21 cellular contexts compared by ENCODE assay signal in the genomic region with DNA sequence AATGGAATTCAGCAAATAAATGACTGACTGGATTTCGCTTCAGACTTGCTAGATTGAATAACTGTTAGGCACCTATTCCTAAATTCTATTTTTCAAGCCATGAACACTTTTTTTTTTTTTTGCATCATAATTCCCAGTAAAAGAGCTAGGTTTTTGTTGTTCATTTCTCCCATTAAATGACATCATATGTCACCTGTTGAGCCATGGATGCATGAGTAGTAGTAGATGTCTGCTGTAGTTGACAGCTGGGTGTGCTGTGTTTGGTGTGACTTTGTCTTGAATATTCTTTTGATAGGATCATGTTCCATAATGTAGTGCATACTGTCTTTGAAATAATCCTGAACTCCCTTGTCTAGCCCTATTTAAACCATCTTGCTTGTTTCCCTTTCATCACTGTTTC.
"Had no signal": no experiment of that assay in that cellular context is flagged by ENCODE, and none has a peak within 500 bp of the region (broad histone marks: within the 10 kb centered on the region; RNA-seq: fewer than 3 reads in every experiment).

No MANE protein-coding gene starts in this region.

- ATAC-seq: left lobe of liver; mucosa of descending colon; naive thymus-derived CD4-positive, alpha-beta T cell; sciatic nerve; stimulated activated memory B cell treated with anti-CD40 and anti-IgM and Interleukin-4, amounts not matched to agents 10 μg/mL and 1 μg/mL and 100 μg/mL, for 72 hours; stimulated activated naive CD8-positive, alpha-beta T cell treated with anti-CD3 and anti-CD28 coated beads, Interleukin-15, Interleukin-2, amounts not matched to agents 100 U/mL and 50 U/mL, for 24 hours had no signal

- H3K27ac Mint-ChIP-seq: mesothelial cell of epicardium; nephron; neural progenitor cell; progenitor cell of endocrine pancreas; stimulated activated memory B cell treated with anti-CD40 and anti-IgM and Interleukin-4, amounts not matched to agents 10 μg/mL and 1 μg/mL and 100 μg/mL, for 72 hours had no signal

- H3K27me3 Mint-ChIP-seq: naive thymus-derived CD4-positive, alpha-beta T cell; progenitor cell of endocrine pancreas; stimulated activated memory B cell treated with anti-CD40 and anti-IgM and Interleukin-4, amounts not matched to agents 10 μg/mL and 1 μg/mL and 100 μg/mL, for 72 hours had no signal

- H3K9me3 Mint-ChIP-seq: mesothelial cell of epicardium; nephron; neural progenitor cell; stimulated activated memory B cell treated with anti-CD40 and anti-IgM and Interleukin-4, amounts not matched to agents 10 μg/mL and 1 μg/mL and 100 μg/mL, for 72 hours had no signal

- H3K9me3 ChIP-seq: mucosa of descending colon, thoracic aorta, tibial nerve, upper lobe of left lung had no signal

- H3K27ac ChIP-seq: neural progenitor cell, parathyroid adenoma, thoracic aorta, tibial nerve, upper lobe of left lung had no signal

- H3K27me3 ChIP-seq: neural progenitor cell, tibial nerve, upper lobe of left lung had no signal

- H3K4me3 ChIP-seq: mucosa of descending colon, neural progenitor cell, thoracic aorta, tibial nerve, upper lobe of left lung had no signal

- H3K4me1 Mint-ChIP-seq: mesothelial cell of epicardium; nephron; stimulated activated memory B cell treated with anti-CD40 and anti-IgM and Interleukin-4, amounts not matched to agents 10 μg/mL and 1 μg/mL and 100 μg/mL, for 72 hours had no signal

- H3K4me1 ChIP-seq: neural progenitor cell, tibial nerve, upper lobe of left lung had no signal

- H3K4me3 Mint-ChIP-seq: mesothelial cell of epicardium; naive thymus-derived CD4-positive, alpha-beta T cell; nephron; neural progenitor cell; stimulated activated memory B cell treated with anti-CD40 and anti-IgM and Interleukin-4, amounts not matched to agents 10 μg/mL and 1 μg/mL and 100 μg/mL, for 72 hours had no signal

- DNase-seq: cortex of kidney; effector CD4-positive, alpha-beta T cell; head of caudate nucleus; kidney; mesenchymal stem cell; mucosa of descending colon; naive thymus-derived CD4-positive, alpha-beta T cell; stimulated activated CD4-positive, alpha-beta T cell treated with anti-CD3 and anti-CD28 coated beads, Interleukin-4, amount 100 ng/mL, for 4 hours; stimulated activated naive CD8-positive, alpha-beta T cell treated with anti-CD3 and anti-CD28 coated beads, Interleukin-15, Interleukin-2, amounts not matched to agents 100 U/mL and 50 U/mL, for 24 hours; substantia nigra; upper lobe of left lung had no signal
